In the genomic region with DNA sequence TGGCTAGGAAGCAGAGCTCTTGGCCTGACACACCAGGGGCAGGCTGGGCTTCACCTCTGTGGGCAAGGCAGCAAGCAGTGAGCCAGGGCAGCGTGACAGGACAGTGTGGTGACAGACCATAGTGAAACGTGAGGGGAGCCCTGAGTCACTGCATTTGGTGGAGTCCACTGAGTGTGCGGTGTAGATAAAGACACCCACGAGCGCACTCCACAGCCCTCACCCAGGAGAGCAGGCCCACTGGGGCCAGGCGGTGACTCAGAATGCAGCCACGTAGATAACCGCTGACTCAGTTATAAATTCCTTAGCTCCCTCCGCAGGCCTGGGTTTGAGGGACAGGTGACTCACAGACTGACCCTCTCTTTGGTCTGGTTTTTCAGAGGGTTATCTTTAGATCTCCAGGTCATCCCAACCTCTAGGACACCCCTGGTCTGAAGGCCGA, we compare ENCODE assay signal across 11 cellular contexts.
A peak's percentile ranks its signal among the peaks of the same experiment; 100 is the strongest.
DNase-seq lines count a peak whose midpoint lies in the region; ATAC-seq and TF ChIP-seq lines count a peak whose summit lies in the region.
"Had no signal": no experiment of that assay in that cellular context is flagged by ENCODE, and none has a peak within 500 bp of the region (broad histone marks: within the 10 kb centered on the region; RNA-seq: fewer than 3 reads in every experiment).

No MANE protein-coding gene starts in this region.

- H3K4me1 ChIP-seq in HCT116 (ENCODE audit: control insufficient read depth in 1 of 2, insufficient read depth in 2 of 2, low read length in 2 of 2) (peaks cover 14 to 25% of the 10 kb centered on the region in 2 experiments), smooth muscle cell (ENCODE audit: low read depth) (no peaks in the 10 kb centered on the region)
- H3K4me1 ChIP-seq: sigmoid colon had no signal

- CTCF ChIA-PET in HCT116 (lab: Charles Lee): interaction anchor here (0.6 to 2.5 kb wide), 3 partner anchors 16 to 42 kb away, joined by 3 to 10 read pairs (median 3); no protein-coding TSS in a partner anchor

- TF ChIP-seq RAD21 in HCT116 (IDR thresholded peaks at IDR 0.05; ENCODE audit: low read depth): no peak

- no peaks in the 10 kb centered on the region for H3K79me2 ChIP-seq in HCT116 (ENCODE audit: insufficient read depth, low read length)
- H3K79me2 ChIP-seq in smooth muscle cell (ENCODE audit: low read depth): no peaks in the 10 kb centered on the region

- RAD21 ChIA-PET in HCT116 (lab: Charles Lee; ENCODE audit: low non-redundant PET in 1 of 2, low total read pairs in 2 of 2, uncharacterized antibody in 2 of 2, unreplicated experiment in 2 of 2): no interaction called here

- H4K20me1 ChIP-seq in HCT116 (ENCODE audit: insufficient read depth) (no peaks in the 10 kb centered on the region), smooth muscle cell (ENCODE audit: low read depth) (no peaks in the 10 kb centered on the region)

- ATAC-seq in HCT116 (peak; percentile 92), GM21786 (IDR thresholded peaks at IDR 0.05; ENCODE audit: unreplicated experiment) (no peak), GM19023 (IDR thresholded peaks at IDR 0.05; ENCODE audit: unreplicated experiment) (no peak), HG02678 (IDR thresholded peaks at IDR 0.05; ENCODE audit: unreplicated experiment) (no peak), esophagus mucosa (no peak)
- ATAC-seq: body of pancreas had no signal

- peak overlapping the region; percentile 27 for H2AFZ ChIP-seq in HCT116 (ENCODE audit: low read depth, low read length, poor library complexity, severe bottlenecking)
- H2AFZ ChIP-seq in smooth muscle cell (ENCODE audit: low read depth): no peak overlapping the region

- H3K27ac ChIP-seq in HCT116 (ENCODE audit: low read depth, low read length) (peak overlapping the region; percentile 33; the same call in 1 of the 2 replicates), smooth muscle cell (ENCODE audit: low read depth) (peak overlapping the region; percentile 84)
- H3K27ac ChIP-seq: body of pancreas, sigmoid colon had no signal

- POLR2A ChIA-PET in HCT116 (lab: Charles Lee): interaction anchor here (0.7 to 1.4 kb wide), 2 partner anchors 11 to 15 kb away, joined by 3 read pairs; no protein-coding TSS in a partner anchor

- H3K9me3 ChIP-seq in HCT116 (ENCODE audit: control insufficient read depth in 1 of 2, insufficient read depth in 1 of 2, low read depth in 1 of 2, low read length in 2 of 2) (no peaks in the 10 kb centered on the region), smooth muscle cell (replicated peaks; ENCODE audit: low read depth) (no peaks in the 10 kb centered on the region)
- H3K9me3 ChIP-seq: body of pancreas had no signal

- H3K27me3 ChIP-seq in HCT116 (ENCODE audit: insufficient read depth, low read length) (peaks cover 7% of the 10 kb centered on the region; the same call in 1 of the 2 replicates), smooth muscle cell (ENCODE audit: low read depth) (no peaks in the 10 kb centered on the region)
- H3K27me3 ChIP-seq: body of pancreas, sigmoid colon had no signal

- H3K4me2 ChIP-seq in HCT116 (ENCODE audit: low read length) (peak overlapping the region; percentile 69), smooth muscle cell (peak overlapping the region; percentile 13)

- intact Hi-C loops in HCT116 (cut with micrococcal nuclease): no loop called here

- TF ChIP-seq POLR2A in HCT116 (IDR thresholded peaks at IDR 0.05; ENCODE audit: borderline replicate concordance, extremely low read depth, insufficient read depth, insufficient read length): no peak

- 2% methylated on average over 10 of the region's 10 CpGs for whole genome bisulfite sequencing in smooth muscle cell (ENCODE audit: low lambda C conversion rate)

- H3K9me2 ChIP-seq in HCT116 (ENCODE audit: insufficient read depth): no peaks in the 10 kb centered on the region

- H3K36me3 ChIP-seq in HCT116 (ENCODE audit: control insufficient read depth in 1 of 2, insufficient read depth in 2 of 2, low read length in 2 of 2): no peaks in the 10 kb centered on the region
- H3K36me3 ChIP-seq in smooth muscle cell (ENCODE audit: low read depth): no peaks in the 10 kb centered on the region
- H3K36me3 ChIP-seq: sigmoid colon had no signal

- H3K4me3 ChIP-seq in HCT116 (replicated peaks in 1 of 2; ENCODE audit: low read depth in 1 of 2, low read length in 2 of 2): peak overlapping the region in 1 of 2 experiments; percentile 35; a peak in 1 of 4 replicates
- H3K4me3 ChIP-seq in foreskin fibroblast (ENCODE audit: low read depth in 1 of 2, low read length in 2 of 2): no peak overlapping the region
- no peak overlapping the region for H3K4me3 ChIP-seq in smooth muscle cell
- H3K4me3 ChIP-seq: body of pancreas, sigmoid colon had no signal

- no peaks in the 10 kb centered on the region for H3F3A ChIP-seq in smooth muscle cell (ENCODE audit: low read depth)

- peak; percentile 81 for DNase-seq in HCT116 (ENCODE audit: low read depth, low spot score)
- peak; percentile 48 to 76 for DNase-seq in SW 1271 (lab: John Stamatoyannopoulos, UW)
- peak; percentile 93 to 97 for DNase-seq in foreskin fibroblast
- peak; percentile 31 for DNase-seq in smooth muscle cell (lab: John Stamatoyannopoulos, UW; ENCODE audit: unreplicated experiment)
- DNase-seq: NCI-H146, sigmoid colon had no signal

- peak overlapping the region; percentile 42 for H3K9ac ChIP-seq in HCT116 (ENCODE audit: low read length)
- H3K9ac ChIP-seq in smooth muscle cell (ENCODE audit: low read depth): peak overlapping the region; percentile 67

- TF ChIP-seq CTCF in HCT116 (IDR thresholded peaks at IDR 0.05 in 2 of 3, conservative IDR thresholded peaks at IDR 0.05 in 1 of 3; ENCODE audit: borderline replicate concordance in 1 of 3, insufficient read depth in 1 of 3, low read depth in 2 of 3, low read length in 2 of 3): no peak
- no peak for TF ChIP-seq CTCF in foreskin fibroblast (IDR thresholded peaks at IDR 0.05; ENCODE audit: low read depth, low read length)
- no peak for TF ChIP-seq CTCF in smooth muscle cell (IDR thresholded peaks at IDR 0.05; ENCODE audit: borderline replicate concordance, insufficient read depth, poor library complexity, severe bottlenecking)

- BruUV-seq in HCT116 (replicated peaks; lab: Mats Ljungman, UMichigan): no TSS peak

TF ChIP-seq in HCT116, 20 proteins besides CTCF, POLR2A, EP300 and RAD21 (continues in another document):
- TF ChIP-seq SP1 (IDR thresholded peaks at IDR 0.05; ENCODE audit: low read depth) (peak; percentile 82), ZFX (IDR thresholded peaks at IDR 0.05) (peak; percentile 16; the same call in 1 of the 2 replicates), EGR1 (IDR thresholded peaks at IDR 0.05; ENCODE audit: low read depth) (no peak), SIN3A (IDR thresholded peaks at IDR 0.05; ENCODE audit: low read depth) (peak; percentile 40; the same call in 1 of the 2 replicates), ELF1 (IDR thresholded peaks at IDR 0.05; ENCODE audit: borderline replicate concordance, low read depth) (no peak), TCF7L2 (IDR thresholded peaks at IDR 0.05; ENCODE audit: borderline replicate concordance, extremely low read depth, insufficient read depth, insufficient read length) (peak; percentile 72), EZH2phosphoT487 (IDR thresholded peaks at IDR 0.05; ENCODE audit: borderline replicate concordance) (no peak)
- TF ChIP-seq, protein P1, sequence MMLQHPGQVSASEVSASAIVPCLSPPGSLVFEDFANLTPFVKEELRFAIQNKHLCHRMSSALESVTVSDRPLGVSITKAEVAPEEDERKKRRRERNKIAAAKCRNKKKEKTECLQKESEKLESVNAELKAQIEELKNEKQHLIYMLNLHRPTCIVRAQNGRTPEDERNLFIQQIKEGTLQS (IDR thresholded peaks at IDR 0.05): no peak
- TF ChIP-seq, protein P2, sequence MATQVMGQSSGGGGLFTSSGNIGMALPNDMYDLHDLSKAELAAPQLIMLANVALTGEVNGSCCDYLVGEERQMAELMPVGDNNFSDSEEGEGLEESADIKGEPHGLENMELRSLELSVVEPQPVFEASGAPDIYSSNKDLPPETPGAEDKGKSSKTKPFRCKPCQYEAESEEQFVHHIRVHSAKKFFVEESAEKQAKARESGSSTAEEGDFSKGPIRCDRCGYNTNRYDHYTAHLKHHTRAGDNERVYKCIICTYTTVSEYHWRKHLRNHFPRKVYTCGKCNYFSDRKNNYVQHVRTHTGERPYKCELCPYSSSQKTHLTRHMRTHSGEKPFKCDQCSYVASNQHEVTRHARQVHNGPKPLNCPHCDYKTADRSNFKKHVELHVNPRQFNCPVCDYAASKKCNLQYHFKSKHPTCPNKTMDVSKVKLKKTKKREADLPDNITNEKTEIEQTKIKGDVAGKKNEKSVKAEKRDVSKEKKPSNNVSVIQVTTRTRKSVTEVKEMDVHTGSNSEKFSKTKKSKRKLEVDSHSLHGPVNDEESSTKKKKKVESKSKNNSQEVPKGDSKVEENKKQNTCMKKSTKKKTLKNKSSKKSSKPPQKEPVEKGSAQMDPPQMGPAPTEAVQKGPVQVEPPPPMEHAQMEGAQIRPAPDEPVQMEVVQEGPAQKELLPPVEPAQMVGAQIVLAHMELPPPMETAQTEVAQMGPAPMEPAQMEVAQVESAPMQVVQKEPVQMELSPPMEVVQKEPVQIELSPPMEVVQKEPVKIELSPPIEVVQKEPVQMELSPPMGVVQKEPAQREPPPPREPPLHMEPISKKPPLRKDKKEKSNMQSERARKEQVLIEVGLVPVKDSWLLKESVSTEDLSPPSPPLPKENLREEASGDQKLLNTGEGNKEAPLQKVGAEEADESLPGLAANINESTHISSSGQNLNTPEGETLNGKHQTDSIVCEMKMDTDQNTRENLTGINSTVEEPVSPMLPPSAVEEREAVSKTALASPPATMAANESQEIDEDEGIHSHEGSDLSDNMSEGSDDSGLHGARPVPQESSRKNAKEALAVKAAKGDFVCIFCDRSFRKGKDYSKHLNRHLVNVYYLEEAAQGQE (IDR thresholded peaks at IDR 0.05; ENCODE audit: low read depth): no peak
- TF ChIP-seq, protein P3, sequence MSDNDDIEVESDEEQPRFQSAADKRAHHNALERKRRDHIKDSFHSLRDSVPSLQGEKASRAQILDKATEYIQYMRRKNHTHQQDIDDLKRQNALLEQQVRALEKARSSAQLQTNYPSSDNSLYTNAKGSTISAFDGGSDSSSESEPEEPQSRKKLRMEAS (IDR thresholded peaks at IDR 0.05): peak; percentile 66

Comparison
In these comparisons a context has a peak if more than half of its experiments do, and no peak if none do; other contexts are left out.
1. DNase-seq: peak in every context shown above with its lines; median percentile 95 in foreskin fibroblast; 81 in HCT116; 62 in SW 1271; 31 in smooth muscle cell.